ENCODE assay signal across 15 cellular contexts in genomic region chr17:17928422-17929386, GRCh38. TPM values are rescaled to one million over a fixed set of nuclear protein-coding genes. Genes with fewer than 3 reads are reported as not detected.
A peak's percentile ranks its signal among the peaks of the same experiment; 100 is the strongest.
DNase-seq lines count a peak whose midpoint lies in the region; ATAC-seq and TF ChIP-seq lines count a peak whose summit lies in the region.
"Had no signal": no experiment of that assay in that cellular context is flagged by ENCODE, and none has a peak within 500 bp of the region (broad histone marks: within the 10 kb centered on the region; RNA-seq: fewer than 3 reads in every experiment).

No MANE protein-coding gene starts in this region.

- no peak for TF ChIP-seq POLR2A in thyroid gland (IDR thresholded peaks at IDR 0.05)

- intact Hi-C loops in thyroid gland (cut with DNase I) = loop anchor here (10.0 kb wide), 1 partner anchor 224 kb away; no protein-coding TSS in a partner anchor

- H3K4me1 ChIP-seq in mesodermal cell (ENCODE audit: control insufficient read depth, insufficient read depth, low read length, poor library complexity, severe bottlenecking) = peaks cover 37% of the 10 kb centered on the region
- H3K4me1 ChIP-seq in thyroid gland = peaks cover 74 to 89% of the 10 kb centered on the region in 2 donors

- H3K4me3 ChIP-seq in mesodermal cell (ENCODE audit: extremely low read depth, insufficient read depth, low read length, poor library complexity, severe bottlenecking) = no peak overlapping the region
- H3K4me3 ChIP-seq in thyroid gland (replicated peaks in 1 of 3) = no peak overlapping the region
- H3K4me3 ChIP-seq: testis had no signal

- no peaks in the 10 kb centered on the region for H3K27me3 ChIP-seq in thyroid gland
- H3K27me3 ChIP-seq: testis had no signal

- H3K9me3 ChIP-seq in mesodermal cell (ENCODE audit: control insufficient read depth, low read length) = no peaks in the 10 kb centered on the region
- no peaks in the 10 kb centered on the region for H3K9me3 ChIP-seq in thyroid gland
- H3K9me3 ChIP-seq: SK-N-SH, testis had no signal

- WGBS in mesodermal cell (ENCODE audit: insufficient coverage in 2 of 2), 2 experiments = 74 to 80% methylated on average over 11 to 13 of the region's 13 CpGs
- 35 to 44% methylated on average over 13 of the region's 13 CpGs for WGBS in thyroid gland, 2 donors

- peak overlapping the region; percentile 65 for H3K27ac ChIP-seq in mesodermal cell (ENCODE audit: low read depth, low read length, severe bottlenecking)
- peak overlapping the region; percentile 68 to 89 (median 85) for H3K27ac ChIP-seq in thyroid gland

- H3K36me3 ChIP-seq in mesodermal cell (ENCODE audit: control insufficient read depth, insufficient read depth, low read length) (no peaks in the 10 kb centered on the region), thyroid gland (no peaks in the 10 kb centered on the region)

- no peak for TF ChIP-seq CTCF in thyroid gland (IDR thresholded peaks at IDR 0.05)

- in situ Hi-C loops in SK-MEL-5 (cut with HindIII; ENCODE audit: low pct_unique_long_range_greater_than_20kb, low sequenced_read_pairs) = no loop called here

- DNase-seq in SK-MEL-5 (ENCODE audit: low read depth, low spot score) = peak; percentile 55
- peak; percentile 74 for DNase-seq in foreskin melanocyte
- peak; percentile 43 to 59 for DNase-seq in thyroid gland
- no peak for DNase-seq in stimulated activated CD4-positive, alpha-beta T cell treated with anti-CD3 and anti-CD28 coated beads, Interleukin-4, amount 100 ng/mL, for 4 hours
- no peak for DNase-seq in DMS 273 (lab: John Stamatoyannopoulos, UW; ENCODE audit: unreplicated experiment)
- DNase-seq: activated effector memory CD4-positive, alpha-beta T cell treated with anti-CD3 and anti-CD28 coated beads, Interleukin-2, amount 50 U/mL, for 16 hours; cortex of kidney; MM.1S; NCI-H526; SK-N-SH; testis had no signal

- no peak for ATAC-seq in GM21423 (IDR thresholded peaks at IDR 0.05; ENCODE audit: unreplicated experiment)
- no peak for ATAC-seq in GM21515 (IDR thresholded peaks at IDR 0.05; ENCODE audit: unreplicated experiment)
- ATAC-seq: natural killer cell treated with Interleukin-12 subunit alpha and Interleukin-12 subunit beta and Interleukin-15 and Interleukin-18, amount 100 ng/mL, for 72 hours had no signal

RNA-seq across cellular contexts. Expression of gene TOM1L2, which starts 43.5 kb away (rescaled TPM):
- 7.7 and 9.7 TPM in 2 replicates for total RNA-seq in SK-MEL-5 (2014; rRNA removed; shearing (Covaris generic))
- polyA plus RNA-seq in SK-MEL-5 (2015; cell fraction: cytosol; rRNA removed) = 18.9 and 24.6 TPM in 2 replicates
- polyA plus RNA-seq in SK-MEL-5 (2015; cell fraction: nucleus; rRNA removed) = 31.8 and 45.8 TPM in 2 replicates
- 21.5 TPM for polyA plus RNA-seq in mesodermal cell (2013, experiment 1 of 2)
- 17.1 TPM for polyA plus RNA-seq in mesodermal cell (2013, experiment 2 of 2)
- total RNA-seq in thyroid gland = 100 to 1,000 TPM; 138 to 881 (median 257) TPM

RNA-seq across cellular contexts. Expression of gene DRC3, which starts 44.0 kb away (rescaled TPM):
- total RNA-seq in SK-MEL-5 (2014; rRNA removed; shearing (Covaris generic)) = 1.1 and 1.2 TPM in 2 replicates
- polyA plus RNA-seq in SK-MEL-5 (2015; cell fraction: cytosol; rRNA removed) = 0.06 and 1.1 TPM in 2 replicates
- polyA plus RNA-seq in SK-MEL-5 (2015; cell fraction: nucleus; rRNA removed) = 4.1 and 4.3 TPM in 2 replicates
- 1.1 TPM for polyA plus RNA-seq in mesodermal cell (2013, experiment 1 of 2)
- 0.46 TPM for polyA plus RNA-seq in mesodermal cell (2013, experiment 2 of 2)
- total RNA-seq in thyroid gland = 10 to 100 TPM; 18.5 to 28.7 (median 23.4) TPM

Comparison
In these comparisons a context has a peak if more than half of its experiments do, and no peak if none do; other contexts are left out.
1. DNase-seq: peak in SK-MEL-5 (single experiment), foreskin melanocyte (single experiment) and thyroid gland (2 of 2); none in stimulated activated CD4-positive, alpha-beta T cell treated with anti-CD3 and anti-CD28 coated beads, Interleukin-4, amount 100 ng/mL, for 4 hours (0 of 2) and DMS 273 (single experiment).
2. RNA of gene TOM1L2, which starts 43.5 kb away (total RNA-seq): 138 to 881 TPM in thyroid gland; 7.7 to 9.7 TPM in SK-MEL-5; every median in the first group is over 10 times any median in the second.